In genomic region chr4:26447378-26447777, GRCh38 we compare ENCODE assay signal across 31 cellular contexts. TPM values are rescaled to one million over a fixed set of nuclear protein-coding genes. Genes with fewer than 3 reads are reported as not detected.
"Had no signal": no experiment of that assay in that cellular context is flagged by ENCODE, and none has a peak within 500 bp of the region (broad histone marks: within the 10 kb centered on the region; RNA-seq: fewer than 3 reads in every experiment).

No MANE protein-coding gene starts in this region.

- H3K36me3 Mint-ChIP-seq: immature natural killer cell had no signal

- H3K4me1 Mint-ChIP-seq: immature natural killer cell; neural crest cell; stimulated activated memory B cell treated with anti-CD40 and anti-IgM and Interleukin-4, amounts not matched to agents 10 μg/mL and 1 μg/mL and 100 μg/mL, for 72 hours; stimulated activated naive CD8-positive, alpha-beta T cell treated with anti-CD3 and anti-CD28 coated beads, Interleukin-15, amount 100 ng/mL, for 72 hours had no signal

- H3K27me3 ChIP-seq: left lung, pancreas, right lobe of liver, tibial nerve, uterus had no signal

- H3K9me3 Mint-ChIP-seq: immature natural killer cell; stimulated activated memory B cell treated with anti-CD40 and anti-IgM and Interleukin-4, amounts not matched to agents 10 μg/mL and 1 μg/mL and 100 μg/mL, for 72 hours had no signal

- H3K4me3 Mint-ChIP-seq: immature natural killer cell; naive thymus-derived CD8-positive, alpha-beta T cell; nephron; neural crest cell; stimulated activated memory B cell treated with anti-CD40 and anti-IgM and Interleukin-4, amounts not matched to agents 10 μg/mL and 1 μg/mL and 100 μg/mL, for 72 hours; stimulated activated naive CD8-positive, alpha-beta T cell treated with anti-CD3 and anti-CD28 coated beads, Interleukin-15, amount 100 ng/mL, for 72 hours; type B pancreatic cell had no signal

- DNase-seq: immature natural killer cell; kidney; left colon; left lung; lower lobe of right lung; mammary epithelial cell; mesenchymal stem cell; naive thymus-derived CD8-positive, alpha-beta T cell; nucleus accumbens; pancreas; posterior cingulate gyrus; psoas muscle; right lobe of liver; stimulated activated CD4-positive, alpha-beta T cell treated with anti-CD3 and anti-CD28 coated beads, Interleukin-1b, Interleukin-23, amount 100 ng/mL, for 48 hours; stimulated activated CD4-positive, alpha-beta T cell treated with anti-CD3 and anti-CD28 coated beads, Interleukin-2, amount 100 ng/mL, for 48 hours; stimulated activated CD4-positive, alpha-beta T cell treated with anti-CD3 and anti-CD28 coated beads, Interleukin-4, amount 100 ng/mL, for 4 hours; stimulated activated CD8-positive, alpha-beta memory T cell treated with anti-CD3 and anti-CD28 coated beads, Interleukin-4, amount 100 ng/mL, for 48 hours; stimulated activated naive CD4-positive, alpha-beta T cell treated with Interleukin-2 at 50 U/mL for 16 hours; stimulated activated naive CD8-positive, alpha-beta T cell treated with anti-CD3 and anti-CD28 coated beads, Interleukin-15, amount 100 ng/mL, for 72 hours; substantia nigra; uterus had no signal

- H3K27ac ChIP-seq: left lung, lower lobe of right lung, pancreas, psoas muscle, right lobe of liver, tibial nerve, uterus had no signal

- H3K4me1 ChIP-seq: left lung, lower lobe of right lung, psoas muscle, right lobe of liver, tibial nerve, uterus had no signal

- H3K27ac Mint-ChIP-seq: immature natural killer cell; naive thymus-derived CD8-positive, alpha-beta T cell; nephron; stimulated activated memory B cell treated with anti-CD40 and anti-IgM and Interleukin-4, amounts not matched to agents 10 μg/mL and 1 μg/mL and 100 μg/mL, for 72 hours; stimulated activated naive CD8-positive, alpha-beta T cell treated with anti-CD3 and anti-CD28 coated beads, Interleukin-15, amount 100 ng/mL, for 72 hours; type B pancreatic cell had no signal

- FAIRE-seq: islet of Langerhans, kidney, pancreas had no signal

- H3K27me3 Mint-ChIP-seq: stimulated activated memory B cell treated with anti-CD40 and anti-IgM and Interleukin-4, amounts not matched to agents 10 μg/mL and 1 μg/mL and 100 μg/mL, for 72 hours; type B pancreatic cell had no signal

- H3K9me3 ChIP-seq: left lung, lower lobe of right lung, pancreas, psoas muscle, right lobe of liver, uterus had no signal

- H3K36me3 ChIP-seq: left lung, lower lobe of right lung, pancreas, right lobe of liver, tibial nerve, uterus had no signal

- ATAC-seq: left colon; left lung; lower lobe of right lung; naive thymus-derived CD8-positive, alpha-beta T cell; pancreas; psoas muscle; right lobe of liver; stimulated activated memory B cell treated with anti-CD40 and anti-IgM and Interleukin-4, amounts not matched to agents 10 μg/mL and 1 μg/mL and 100 μg/mL, for 72 hours; stimulated activated naive CD8-positive, alpha-beta T cell treated with anti-CD3 and anti-CD28 coated beads, Interleukin-15, amount 100 ng/mL, for 72 hours had no signal

- H3K4me3 ChIP-seq: left lung, lower lobe of right lung, pancreas, psoas muscle, right lobe of liver, smooth muscle cell, tibial nerve, uterus had no signal

RNA-seq across cellular contexts. Expression of gene CCKAR, which starts 42.9 kb away (rescaled TPM):
- total RNA-seq: kidney; left colon; left lung; liver; lower lobe of right lung; mammary epithelial cell; naive thymus-derived CD8-positive, alpha-beta T cell; neural crest cell; psoas muscle; right lobe of liver; skeletal muscle tissue; tibial nerve; ureter; uterus had no signal
- polyA plus RNA-seq: immature natural killer cell; liver; mammary epithelial cell; naive thymus-derived CD8-positive, alpha-beta T cell; pancreas; psoas muscle had no signal
